In genomic region chr7:66741706-66742053, GRCh38 we compare ENCODE assay signal across 8 cellular contexts. TPM values are rescaled to one million over a fixed set of nuclear protein-coding genes. Genes with fewer than 3 reads are reported as not detected.
DNase-seq lines count a peak whose midpoint lies in the region; TF ChIP-seq lines count a peak whose summit lies in the region.

No MANE protein-coding gene starts in this region.

- H3K4me3 ChIP-seq in ACC112 (ENCODE audit: low read depth, low read length) = peak overlapping the region; percentile 91
- H3K4me3 ChIP-seq in HUES48 (ENCODE audit: low read depth, low read length) = peak overlapping the region; percentile 69

- H3K27me3 ChIP-seq in ACC112 (ENCODE audit: insufficient read depth, low read length) (no peaks in the 10 kb centered on the region), HUES48 (ENCODE audit: control insufficient read depth, insufficient read depth, low read length) (no peaks in the 10 kb centered on the region)

- H3K36me3 Mint-ChIP-seq in brain = peaks cover 38% of the 10 kb centered on the region
- peaks cover 5% of the 10 kb centered on the region for H3K36me3 Mint-ChIP-seq in mesothelial cell of epicardium

- H3K36me3 ChIP-seq in ACC112 (ENCODE audit: insufficient read depth, low read length) (no peaks in the 10 kb centered on the region), HUES48 (ENCODE audit: control insufficient read depth, insufficient read depth, low read length) (peaks cover 1% of the 10 kb centered on the region; the same call in 1 of the 2 replicates)

- peak overlapping the region; percentile 46; the same call in 1 of the 2 replicates for H3K9ac ChIP-seq in HUES48 (ENCODE audit: low read depth, low read length)

- peaks cover 64% of the 10 kb centered on the region for H3K79me2 ChIP-seq in ACC112 (ENCODE audit: control insufficient read depth, insufficient read depth, low read length, unreplicated experiment)

- H3K4me3 Mint-ChIP-seq in brain = peak overlapping the region; percentile 89 to 95 (median 92)
- peak overlapping the region; percentile 93 for H3K4me3 Mint-ChIP-seq in mesothelial cell of epicardium

- TF ChIP-seq CTCF in brain (conservative IDR thresholded peaks at IDR 0.05) (no peak), mesothelial cell of epicardium (IDR thresholded peaks at IDR 0.05; ENCODE audit: unreplicated experiment) (no peak)

- no peak overlapping the region for H2AFZ ChIP-seq in ACC112 (ENCODE audit: low read length, unreplicated experiment)

- no peaks in the 10 kb centered on the region for H3K9me3 ChIP-seq in HUES48 (ENCODE audit: control insufficient read depth, insufficient read depth, low read length)

- H3K9me3 Mint-ChIP-seq in brain (no peaks in the 10 kb centered on the region), mesothelial cell of epicardium (no peaks in the 10 kb centered on the region)

- no peak for DNase-seq in mesothelial cell of epicardium (ENCODE audit: low spot score in 2 of 2, unreplicated experiment in 2 of 2)
- DNase-seq in NCI-H1105 (lab: John Stamatoyannopoulos, UW) = no peak
- no peak for DNase-seq in SW480 (ENCODE audit: low spot score)
- no peak for DNase-seq in NCI-H526 (lab: John Stamatoyannopoulos, UW)
- DNase-seq in stimulated activated CD4-positive, alpha-beta T cell treated with anti-CD3 and anti-CD28 coated beads, Interleukin-4, amount 100 ng/mL, for 4 hours = no peak

- peaks cover 9% of the 10 kb centered on the region for H3K27me3 Mint-ChIP-seq in brain
- H3K27me3 Mint-ChIP-seq in mesothelial cell of epicardium (ENCODE audit: low read depth) = no peaks in the 10 kb centered on the region

- H3K4me1 Mint-ChIP-seq in brain = peaks cover 60% of the 10 kb centered on the region
- H3K4me1 Mint-ChIP-seq in mesothelial cell of epicardium = peaks cover 15% of the 10 kb centered on the region

- H3K27ac Mint-ChIP-seq in brain = peak overlapping the region; percentile 52 to 96 (median 82)
- H3K27ac Mint-ChIP-seq in mesothelial cell of epicardium = peak overlapping the region; percentile 95

- H3K27ac ChIP-seq in ACC112 (ENCODE audit: low read depth, low read length) (peak overlapping the region; percentile 82), HUES48 (ENCODE audit: low read depth, low read length) (no peak overlapping the region)

- H3K4me1 ChIP-seq in ACC112 (ENCODE audit: control insufficient read depth, insufficient read depth, low read length, unreplicated experiment) (peaks cover 3% of the 10 kb centered on the region), HUES48 (ENCODE audit: control insufficient read depth, insufficient read depth, low read length) (no peaks in the 10 kb centered on the region)

RNA-seq across cellular contexts. Expression of gene RABGEF1, which starts 1.1 kb away (rescaled TPM):
- polyA plus RNA-seq in brain (ENCODE audit: insufficient read depth, low read depth, low replicate concordance) = 16.6 TPM
- total RNA-seq in mesothelial cell of epicardium = 21.8 to 24.6 TPM (median 22.6 TPM) in 3 replicates
